ENCODE assay signal across 23 cellular contexts in the genomic region with DNA sequence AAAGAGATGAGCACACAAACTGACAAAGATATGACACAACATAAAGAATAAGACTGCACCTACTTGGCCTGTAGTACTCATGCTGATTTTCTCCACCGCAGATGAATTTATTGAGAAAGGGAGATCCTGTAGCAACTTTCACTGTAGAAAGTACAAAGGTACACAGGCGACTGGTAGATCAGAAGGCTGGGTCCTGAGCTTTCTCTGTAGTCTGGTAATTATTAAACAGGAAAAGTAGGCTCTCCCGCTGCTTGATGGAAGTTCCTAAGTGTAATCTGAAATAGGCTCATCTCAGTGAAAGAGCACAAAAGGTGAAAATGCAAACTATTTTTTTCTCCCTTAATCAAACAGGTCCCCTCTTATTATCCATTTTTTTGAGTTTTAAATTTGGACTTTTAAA. TPM values are rescaled to one million over a fixed set of nuclear protein-coding genes. Genes with fewer than 3 reads are reported as not detected.
DNase-seq lines count a peak whose midpoint lies in the region; ATAC-seq, FAIRE-seq and TF ChIP-seq lines count a peak whose summit lies in the region.
"Had no signal": no experiment of that assay in that cellular context is flagged by ENCODE, and none has a peak within 500 bp of the region (broad histone marks: within the 10 kb centered on the region; RNA-seq: fewer than 3 reads in every experiment).

A gene (minus strand): TSS at position 175 of the 400 bp plus-strand sequence. CDS start 94 bp downstream, at position 81.

- no peak within 1 kb of the TSS for H3K9ac ChIP-seq in IMR-90 (ENCODE audit: low read depth, low read length)
- H3K9ac ChIP-seq in kidney (ENCODE audit: low read length in 2 of 2), result peak within 1 kb of the TSS in 1 of 2 donors; percentile 5
- peak within 1 kb of the TSS; percentile 14 to 51 for H3K9ac ChIP-seq in mucosa of rectum (ENCODE audit: low read depth in 1 of 2, low read length in 2 of 2)

- no peak within 1 kb of the TSS for H3K18ac ChIP-seq in IMR-90 (ENCODE audit: low read depth, low read length)

- H3K9me3 ChIP-seq in IMR-90 (ENCODE audit: control insufficient read depth, insufficient read depth, low read length) (no peaks in the 10 kb centered on the region), kidney (ENCODE audit: control insufficient read depth in 1 of 2, low read length in 2 of 2) (no peaks in the 10 kb centered on the region), mucosa of rectum (ENCODE audit: control insufficient read depth in 2 of 2, low read length in 2 of 2) (no peaks in the 10 kb centered on the region), A673 (ENCODE audit: low read depth, low read length, poor library complexity, severe bottlenecking) (no peaks in the 10 kb centered on the region)
- H3K9me3 ChIP-seq: MG63, psoas muscle had no signal

- H3K36me3 ChIP-seq in IMR-90 (ENCODE audit: control insufficient read depth, insufficient read depth, low read length) (no peaks in the 10 kb centered on the region), kidney (ENCODE audit: control insufficient read depth in 1 of 2, insufficient read depth in 2 of 2, low read length in 2 of 2) (no peaks in the 10 kb centered on the region), mucosa of rectum (ENCODE audit: control insufficient read depth in 2 of 2, insufficient read depth in 2 of 2, low read length in 2 of 2) (no peaks in the 10 kb centered on the region), A673 (ENCODE audit: insufficient read depth, low read length, poor library complexity, severe bottlenecking) (no peaks in the 10 kb centered on the region)
- H3K36me3 ChIP-seq: MG63 had no signal

- H3K9me1 ChIP-seq in IMR-90 (ENCODE audit: insufficient read depth, low read length), result no peaks in the 10 kb centered on the region

- no peak within 1 kb of the TSS for H3K27ac ChIP-seq in IMR-90 (ENCODE audit: insufficient read depth, low read length)
- peak within 1 kb of the TSS in 1 of 2 donors; percentile 1 for H3K27ac ChIP-seq in kidney (ENCODE audit: low read depth in 2 of 2, low read length in 2 of 2)
- H3K27ac ChIP-seq in mucosa of rectum (ENCODE audit: low read depth in 2 of 2, low read length in 2 of 2), result peak within 1 kb of the TSS; percentile 69 to 72
- no peak within 1 kb of the TSS for H3K27ac ChIP-seq in A673 (ENCODE audit: low read depth, low read length, poor library complexity, severe bottlenecking)
- H3K27ac ChIP-seq: dorsolateral prefrontal cortex, psoas muscle had no signal

- no peak within 1 kb of the TSS for H2AK5ac ChIP-seq in IMR-90 (ENCODE audit: low read depth, low read length)

- DNase-seq in IMR-90 (no peak), kidney (no peak), A673 (ENCODE audit: low spot score) (no peak), activated T-cell treated with anti-CD3 and anti-CD28 coated beads for 4 hours (no peak)
- DNase-seq: activated CD4-positive, alpha-beta memory T cell treated with anti-CD3 and anti-CD28 coated beads, Interleukin-2, amount 10 ng/mL, durations not matched to agents 7 days and 5 days; activated CD4-positive, CD25-positive, alpha-beta regulatory T cell treated with anti-CD3 and anti-CD28 coated beads, Interleukin-2, amount 50 U/mL, for 72 hours; activated effector memory CD4-positive, alpha-beta T cell treated with anti-CD3 and anti-CD28 coated beads, Interleukin-2, amount 50 U/mL, for 16 hours; dorsolateral prefrontal cortex; HFFc6; KBM-7; MG63; NCI-H1436 treated with DMSO at 0.1 percent for 48 hours; psoas muscle; stimulated activated CD4-positive, alpha-beta T cell treated with anti-CD3 and anti-CD28 coated beads, Interleukin-2, amount 100 ng/mL, for 48 hours had no signal

- peak within 1 kb of the TSS; percentile 2; the same call in 1 of the 2 replicates for H4K5ac ChIP-seq in IMR-90 (ENCODE audit: low read depth, low read length)

- dilution Hi-C loops in IMR-90 (cut with HindIII; ENCODE audit: low sequenced_read_pairs, unreplicated experiment), result no loop called here

- no peak for ATAC-seq in IMR-90 (ENCODE audit: low read depth)
- no peak for ATAC-seq in GM19035 (IDR thresholded peaks at IDR 0.05; ENCODE audit: unreplicated experiment)
- no peak for ATAC-seq in GM21825 (IDR thresholded peaks at IDR 0.05; ENCODE audit: unreplicated experiment)
- ATAC-seq: psoas muscle; stimulated activated effector memory CD8-positive, alpha-beta T cell treated with anti-CD3 and anti-CD28 coated beads, Interleukin-12 subunit alpha, Interleukin-12 subunit beta, amount 100 ng/mL, for 72 hours had no signal

- no peak within 1 kb of the TSS for H3K14ac ChIP-seq in IMR-90 (replicated peaks; ENCODE audit: low read depth, low read length)

- 0 out of 2 replicates have a peak, but pooled peaks cover 1% of the 10 kb centered on the region for H3K4me1 ChIP-seq in IMR-90 (ENCODE audit: control insufficient read depth, insufficient read depth, low read length)
- H3K4me1 ChIP-seq in kidney (ENCODE audit: control insufficient read depth in 1 of 2, insufficient read depth in 1 of 2, low read depth in 1 of 2, low read length in 2 of 2), result no peaks in the 10 kb centered on the region
- peaks cover 7 to 19% of the 10 kb centered on the region in 2 donors for H3K4me1 ChIP-seq in mucosa of rectum (ENCODE audit: control insufficient read depth in 2 of 2, insufficient read depth in 2 of 2, low read length in 2 of 2)
- no peaks in the 10 kb centered on the region for H3K4me1 ChIP-seq in A673 (ENCODE audit: insufficient read depth, low read length, poor library complexity, severe bottlenecking)
- H3K4me1 ChIP-seq: psoas muscle had no signal

- no peak within 1 kb of the TSS for H4K91ac ChIP-seq in IMR-90 (ENCODE audit: insufficient read depth, low read depth, low read length)

- no peak within 1 kb of the TSS for H2BK15ac ChIP-seq in IMR-90 (ENCODE audit: low read depth, low read length)

- no peak within 1 kb of the TSS for H3K4ac ChIP-seq in IMR-90 (ENCODE audit: low read depth, low read length)

- H2AFZ ChIP-seq in IMR-90 (replicated peaks; ENCODE audit: low read length, poor library complexity), result no peak within 1 kb of the TSS

- CTCF ChIA-PET in IMR-90 (lab: Yijun Ruan, JAX) (no interaction called here), A673 (lab: Charles Lee) (no interaction called here)

- peak; percentile 89 for FAIRE-seq in kidney (lab: Jason Lieb, UNC)

- TF ChIP-seq CTCF in IMR-90 (conservative IDR thresholded peaks at IDR 0.05; ENCODE audit: low read depth, low read length), result no peak
- no peak for TF ChIP-seq CTCF in kidney (IDR thresholded peaks at IDR 0.05; ENCODE audit: borderline replicate concordance, extremely low read depth, insufficient read depth)
- TF ChIP-seq CTCF in A673 (conservative IDR thresholded peaks at IDR 0.05; ENCODE audit: low read depth, low read length), result no peak

- intact Hi-C loops in IMR-90 (cut with micrococcal nuclease), result no loop called here
- intact Hi-C loops in kidney (cut with DNase I), result no loop called here
- intact Hi-C loops in A673 (cut with micrococcal nuclease; ENCODE audit: unreplicated experiment), result no loop called here

- H2BK120ac ChIP-seq in IMR-90 (ENCODE audit: low read depth, low read length), result 0 out of 2 replicates have a peak within 1 kb of the TSS, but pooled peaks have one; percentile 15

- no peak for TF ChIP-seq RAD21 in IMR-90 (IDR thresholded peaks at IDR 0.05; ENCODE audit: low read length)

- H3K23ac ChIP-seq in IMR-90 (ENCODE audit: low read depth, low read length), result no peak within 1 kb of the TSS

- POLR2A ChIA-PET in IMR-90 (lab: Charles Lee; ENCODE audit: unreplicated experiment) (no interaction called here), A673 (lab: Charles Lee; ENCODE audit: low non-redundant PET) (no interaction called here)

- WGBS in IMR-90 (ENCODE audit: extremely low coverage in 2 of 2, insufficient read length in 1 of 2), 2 experiments, result no CpG with 5 or more reads among the region's 3 CpGs

- in situ Hi-C loops in IMR-90 (cut with MboI; ENCODE audit: low sequenced_read_pairs), result no loop called here

- no peaks in the 10 kb centered on the region for H4K20me1 ChIP-seq in IMR-90 (ENCODE audit: insufficient read depth, low read length)

- H3K4me3 ChIP-seq in IMR-90 (ENCODE audit: insufficient read depth, low read depth, low read length), result no peak within 1 kb of the TSS
- peak within 1 kb of the TSS; percentile 61 to 78 for H3K4me3 ChIP-seq in kidney (ENCODE audit: low read length in 2 of 2)
- H3K4me3 ChIP-seq in mucosa of rectum (ENCODE audit: low read length in 2 of 2), result peak within 1 kb of the TSS; percentile 50 to 69
- H3K4me3 ChIP-seq in A673 (ENCODE audit: low read depth, low read length, poor library complexity, severe bottlenecking), result no peak within 1 kb of the TSS
- H3K4me3 ChIP-seq: dorsolateral prefrontal cortex, MG63, psoas muscle, smooth muscle cell had no signal

- H3K4me2 ChIP-seq in IMR-90 (ENCODE audit: low read depth, low read length), result no peak within 1 kb of the TSS
- H3K4me2 ChIP-seq: smooth muscle cell had no signal

- no peak within 1 kb of the TSS for H3K56ac ChIP-seq in IMR-90 (ENCODE audit: extremely low read depth, insufficient read depth, low read length)

- no peak within 1 kb of the TSS for H2BK5ac ChIP-seq in IMR-90 (ENCODE audit: low read depth, low read length, poor library complexity, severe bottlenecking)

- no peaks in the 10 kb centered on the region for H3K79me1 ChIP-seq in IMR-90 (ENCODE audit: low read depth in 1 of 2, low read length in 2 of 2)

- H2AK9ac ChIP-seq in IMR-90 (replicated peaks; ENCODE audit: low read depth, low read length, poor library complexity), result no peak within 1 kb of the TSS

- no peak within 1 kb of the TSS for H2BK20ac ChIP-seq in IMR-90 (ENCODE audit: low read depth, low read length)

- TF ChIP-seq POLR2A in IMR-90 (IDR thresholded peaks at IDR 0.05; ENCODE audit: low read depth, low read length), result no peak

- no TSS peak for BruUV-seq in IMR-90 (replicated peaks; lab: Mats Ljungman, UMichigan)
- BruUV-seq in A673 (replicated peaks; lab: Mats Ljungman, UMichigan), result no TSS peak

- no peak within 1 kb of the TSS for H4K8ac ChIP-seq in IMR-90 (ENCODE audit: low read depth in 2 of 2, low read length in 2 of 2)

- H3K27me3 ChIP-seq in IMR-90 (ENCODE audit: control insufficient read depth, insufficient read depth, low read length), result no peaks in the 10 kb centered on the region
- no peaks in the 10 kb centered on the region for H3K27me3 ChIP-seq in mucosa of rectum (ENCODE audit: control insufficient read depth in 2 of 2, insufficient read depth in 2 of 2, low read length in 2 of 2)
- no peaks in the 10 kb centered on the region for H3K27me3 ChIP-seq in A673 (replicated peaks; ENCODE audit: insufficient read depth, low read depth, low read length, poor library complexity)
- H3K27me3 ChIP-seq: dorsolateral prefrontal cortex, MG63 had no signal

TF ChIP-seq in IMR-90, 13 proteins besides CTCF, POLR2A, EP300 and RAD21:
- TF ChIP-seq BHLHE40 (IDR thresholded peaks at IDR 0.05; ENCODE audit: low read depth, low read length), result no peak
- no peak for TF ChIP-seq CEBPB (IDR thresholded peaks at IDR 0.05; ENCODE audit: low read depth, low read length)

RNA-seq across cellular contexts. Expression of the gene that starts here (rescaled TPM):
- total RNA-seq in IMR-90 (2012; rRNA removed) (not detected in 2 replicates), kidney (10.2 TPM), A673 (2021) (not detected in 2 replicates)
- polyA plus RNA-seq in IMR-90 (2012; rRNA removed) (not detected in 2 replicates), kidney (ENCODE audit: insufficient read depth, low read depth, low replicate concordance) (39.2 TPM)
- not detected in 2 replicates for polyA plus RNA-seq in IMR-90 (2012; cell fraction: cytosol; rRNA removed)
- not detected in 2 replicates for polyA plus RNA-seq in IMR-90 (2012; cell fraction: nucleus; rRNA removed; ENCODE audit: low replicate concordance)
- total RNA-seq: activated CD4-positive, alpha-beta memory T cell treated with anti-CD3 and anti-CD28 coated beads, Interleukin-2, amount 10 ng/mL, durations not matched to agents 7 days and 5 days; HFFc6; mesothelial cell of epicardium; NCI-H460; psoas muscle; smooth muscle cell; T-helper 1 cell treated with Interleukin-12 subunit alpha and Interleukin-12 subunit beta and Interleukin-4 antibody, amounts not matched to agents 30 ng/mL and 1 ng/mL, for 36 hours; temporal lobe had no signal

Comparison
In these comparisons a context has a peak if more than half of its experiments do, and no peak if none do; other contexts are left out.
1. RNA of the gene that starts here (total RNA-seq): 10.2 TPM in kidney (single experiment); not detected in IMR-90 and not detected in A673; every median in the first group is over 10 times any median in the second.
2. RNA of the gene that starts here (polyA plus RNA-seq): 39.2 TPM in kidney (single experiment); not detected in IMR-90; every median in the first group is over 10 times any median in the second.
3. H3K27ac ChIP-seq: peak in mucosa of rectum (2 of 2); none in IMR-90 (single experiment) and A673 (single experiment).
4. H3K4me3 ChIP-seq: peak in kidney (2 of 2) and mucosa of rectum (2 of 2); none in IMR-90 (single experiment) and A673 (single experiment).